In the genomic region with DNA sequence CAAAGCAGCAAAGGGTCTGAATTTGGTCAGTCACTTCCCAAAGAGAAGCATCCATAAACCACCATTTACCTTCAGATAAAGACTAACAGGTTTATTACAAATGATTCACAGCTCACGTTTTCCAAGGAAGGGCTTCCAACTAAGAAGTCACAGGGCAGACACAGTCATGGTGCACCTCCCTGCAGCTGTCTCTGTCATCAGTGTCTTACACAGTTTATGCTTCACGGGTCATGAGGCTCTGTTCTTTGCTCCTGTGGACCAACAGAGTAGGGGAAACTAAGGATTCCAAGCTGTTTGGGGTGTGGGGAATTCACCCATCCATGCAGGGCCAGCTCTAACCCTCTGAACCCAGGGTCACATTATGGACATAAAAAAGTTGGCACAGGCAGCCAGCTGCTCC, we compare ENCODE assay signal across 5 cellular contexts.
"Had no signal": no experiment of that assay in that cellular context is flagged by ENCODE, and none has a peak within 500 bp of the region (broad histone marks: within the 10 kb centered on the region; RNA-seq: fewer than 3 reads in every experiment).

No MANE protein-coding gene starts in this region.

- DNase-seq: GOT3, H7, IMR-90 had no signal

- H3K4me3 ChIP-seq: GM23248, HAP-1 had no signal
